ENCODE assay signal across 8 cellular contexts in the genomic region with DNA sequence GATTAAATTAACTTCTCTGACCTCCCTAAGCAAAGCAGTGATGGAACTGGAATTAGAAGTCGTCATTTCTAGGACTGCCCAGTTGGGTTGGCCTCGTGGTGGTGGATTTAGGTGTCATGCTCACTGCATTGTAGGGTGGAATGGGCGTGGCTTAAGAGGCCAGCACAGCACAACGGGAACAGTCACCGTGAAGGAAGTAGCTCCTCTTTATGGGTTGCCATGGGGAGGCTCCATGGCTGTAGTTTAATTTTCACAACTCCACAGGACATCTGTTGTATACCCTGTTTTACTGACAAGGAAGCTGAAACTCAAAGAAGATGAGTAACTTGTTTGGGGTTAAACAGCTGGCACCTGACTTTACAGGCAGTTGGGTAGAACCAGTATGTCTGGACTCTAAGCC.
A peak's percentile ranks its signal among the peaks of the same experiment; 100 is the strongest.
DNase-seq lines count a peak whose midpoint lies in the region; ATAC-seq lines count a peak whose summit lies in the region.

No MANE protein-coding gene starts in this region.

- H3K36me3 Mint-ChIP-seq in effector memory CD8-positive, alpha-beta T cell (ENCODE audit: insufficient read depth): peaks cover 97% of the 10 kb centered on the region

- H3K9me3 Mint-ChIP-seq in effector memory CD8-positive, alpha-beta T cell: no peaks in the 10 kb centered on the region

- peak; percentile 46 for ATAC-seq in GM18868 (IDR thresholded peaks at IDR 0.05; ENCODE audit: unreplicated experiment)
- ATAC-seq in HG02885 (IDR thresholded peaks at IDR 0.05; ENCODE audit: poor library complexity, unreplicated experiment): peak; percentile 60
- peak; percentile 61 for ATAC-seq in effector memory CD8-positive, alpha-beta T cell (replicated peaks)

- no peaks in the 10 kb centered on the region for H3K27me3 Mint-ChIP-seq in effector memory CD8-positive, alpha-beta T cell

- H3K4me1 Mint-ChIP-seq in effector memory CD8-positive, alpha-beta T cell (ENCODE audit: low read depth in 2 of 2): peaks cover 74 to 91% of the 10 kb centered on the region in 2 donors

- peak overlapping the region; percentile 74 to 77 for H3K4me3 Mint-ChIP-seq in effector memory CD8-positive, alpha-beta T cell

- H3K27ac Mint-ChIP-seq in effector memory CD8-positive, alpha-beta T cell: peak overlapping the region; percentile 89 to 95

- DNase-seq in SIG-M5 treated with dmso at 0.1 percent for 504 hours (lab: John Stamatoyannopoulos, UW; ENCODE audit: unreplicated experiment) (peak; percentile 95), NCI-H2171 treated with DMSO at 0.1 percent for 48 hours (lab: John Stamatoyannopoulos, UW) (no peak), cerebellar nuclear complex (lab: John Stamatoyannopoulos, UW) (no peak), NCI-H774 (lab: John Stamatoyannopoulos, UW) (no peak)
- DNase-seq in effector memory CD8-positive, alpha-beta T cell: peak; percentile 55 to 57 (median 56)
- DNase-seq in stimulated activated CD8-positive, alpha-beta memory T cell treated with anti-CD3 and anti-CD28 coated beads, Interleukin-15, amount 100 ng/mL, for 48 hours (ENCODE audit: low read depth in 2 of 2): peak; percentile 57 to 69

Comparison
In these comparisons a context has a peak if more than half of its experiments do, and no peak if none do; other contexts are left out.
1. DNase-seq: peak in SIG-M5 treated with dmso at 0.1 percent for 504 hours (single experiment), effector memory CD8-positive, alpha-beta T cell (3 of 3) and stimulated activated CD8-positive, alpha-beta memory T cell treated with anti-CD3 and anti-CD28 coated beads, Interleukin-15, amount 100 ng/mL, for 48 hours (2 of 2); none in NCI-H2171 treated with DMSO at 0.1 percent for 48 hours (single experiment), cerebellar nuclear complex (0 of 2) and NCI-H774 (single experiment).
2. Peak in every context shown above with its lines, with median percentiles within 50 percentile points of each other: ATAC-seq.